In the genomic region with DNA sequence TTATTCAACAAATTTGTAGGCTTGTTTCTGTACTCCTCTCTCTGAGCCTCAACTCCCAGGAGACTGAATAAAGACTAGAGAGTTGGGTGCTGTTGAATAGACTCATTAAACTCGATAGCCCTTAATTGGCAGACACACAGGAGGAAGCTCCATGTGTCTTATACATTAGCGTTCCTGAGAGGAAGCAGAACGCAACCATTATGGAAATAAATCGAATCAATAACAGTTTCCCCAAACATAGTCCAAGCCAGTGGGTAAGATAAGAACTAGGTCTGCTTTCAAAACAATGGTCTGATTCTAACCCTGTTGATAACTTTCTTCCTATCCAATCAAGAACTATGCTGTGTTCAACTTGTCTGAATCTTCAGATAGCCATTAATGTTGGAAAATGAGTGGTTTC, we compare ENCODE assay signal across 25 cellular contexts.
"Had no signal": no experiment of that assay in that cellular context is flagged by ENCODE, and none has a peak within 500 bp of the region (broad histone marks: within the 10 kb centered on the region; RNA-seq: fewer than 3 reads in every experiment).

No MANE protein-coding gene starts in this region.

- FAIRE-seq: bronchial epithelial cell had no signal

- H3K4me3 ChIP-seq: body of pancreas, Peyer's patch, SJCRH30 had no signal

- H3K36me3 ChIP-seq: Peyer's patch, SJCRH30 had no signal

- H3K27ac Mint-ChIP-seq: activated B cell treated with CpG ODN at 0.5 μM for 24 hours; activated CD4-positive, alpha-beta T cell treated with anti-CD3 and anti-CD28 coated beads, Interleukin-2, amount 10 ng/mL, durations not matched to agents 24 days and 14 days; activated naive CD4-positive, alpha-beta T cell treated with anti-CD3 and anti-CD28 coated beads, Interleukin-2, amount 50 U/mL, for 24 hours; activated T-cell treated with anti-CD3 and anti-CD28 coated beads, Interleukin-2, amount 50 U/mL, for 24 hours; activated T-helper 1 cell treated with anti-CD3 and anti-CD28 coated beads, Interleukin-12 subunit alpha, Interleukin-12 subunit beta, Interleukin-2, Interleukin-4 antibody, amounts not matched to agents 30 ng/mL and 10 ng/mL and 1 ng/mL, durations not matched to agents 14 hours and 24 hours and 36 hours had no signal

- H3K27me3 ChIP-seq: body of pancreas, Peyer's patch, SJCRH30 had no signal

- DNase-seq: activated B cell treated with CpG ODN at 0.5 μM for 24 hours; activated CD4-positive, alpha-beta T cell treated with anti-CD3 and anti-CD28 coated beads for 1 hour; activated CD4-positive, alpha-beta T cell treated with anti-CD3 and anti-CD28 coated beads, Interleukin-2, amount 10 ng/mL, durations not matched to agents 24 days and 14 days; activated CD4-positive, alpha-beta T cell treated with anti-CD3 and anti-CD28 coated beads, Interleukin-2, amount 50 U/mL, for 48 hours; activated CD8-positive, alpha-beta memory T cell treated with anti-CD3 and anti-CD28 coated beads, Interleukin-2, amount 10 ng/mL, durations not matched to agents 7 days and 5 days; activated effector memory CD4-positive, alpha-beta T cell treated with Interleukin-2 at 50 U/mL for 16 hours; activated naive CD4-positive, alpha-beta T cell; activated T-cell treated with anti-CD3 and anti-CD28 coated beads, Interleukin-2, amount 50 U/mL, for 24 hours; aorta; body of pancreas; MM.1S; NCI-H1105 treated with DMSO at 0.1 percent for 48 hours; NCI-H2029 treated with DMSO at 0.1 percent for 48 hours; NCI-H2171; NCI-H446 treated with DMSO at 0.1 percent for 48 hours; NCI-H524 treated with DMSO at 0.1 percent for 48 hours; Peyer's patch; Right ventricle myocardium superior; SJCRH30; T-helper 17 cell; T-helper 9 cell had no signal

- H3K27me3 Mint-ChIP-seq: activated CD4-positive, alpha-beta T cell treated with anti-CD3 and anti-CD28 coated beads, Interleukin-2, amount 10 ng/mL, durations not matched to agents 24 days and 14 days; activated CD8-positive, alpha-beta memory T cell treated with anti-CD3 and anti-CD28 coated beads, Interleukin-2, amount 10 ng/mL, durations not matched to agents 7 days and 5 days; activated naive CD4-positive, alpha-beta T cell treated with anti-CD3 and anti-CD28 coated beads, Interleukin-2, amount 50 U/mL, for 24 hours; activated T-cell treated with anti-CD3 and anti-CD28 coated beads, Interleukin-2, amount 50 U/mL, for 24 hours; T-helper 17 cell had no signal

- H3K9me3 Mint-ChIP-seq: activated B cell treated with CpG ODN at 0.5 μM for 24 hours; activated naive CD4-positive, alpha-beta T cell treated with anti-CD3 and anti-CD28 coated beads, Interleukin-2, amount 50 U/mL, for 24 hours; activated T-helper 1 cell treated with anti-CD3 and anti-CD28 coated beads, Interleukin-12 subunit alpha, Interleukin-12 subunit beta, Interleukin-2, Interleukin-4 antibody, amounts not matched to agents 30 ng/mL and 10 ng/mL and 1 ng/mL, durations not matched to agents 14 hours and 24 hours and 36 hours had no signal

- H3K4me1 ChIP-seq: body of pancreas, Peyer's patch had no signal

- H3K9me3 ChIP-seq: body of pancreas, Peyer's patch, SJCRH30 had no signal

- ATAC-seq: activated CD8-positive, alpha-beta memory T cell treated with anti-CD3 and anti-CD28 coated beads, Interleukin-2, amount 10 ng/mL, durations not matched to agents 7 days and 5 days; body of pancreas had no signal

- H3K4me3 Mint-ChIP-seq: activated B cell treated with CpG ODN at 0.5 μM for 24 hours; activated CD4-positive, alpha-beta T cell treated with anti-CD3 and anti-CD28 coated beads, Interleukin-2, amount 10 ng/mL, durations not matched to agents 24 days and 14 days; activated CD8-positive, alpha-beta memory T cell treated with anti-CD3 and anti-CD28 coated beads, Interleukin-2, amount 10 ng/mL, durations not matched to agents 7 days and 5 days; activated T-cell treated with anti-CD3 and anti-CD28 coated beads, Interleukin-2, amount 50 U/mL, for 24 hours; activated T-helper 1 cell treated with anti-CD3 and anti-CD28 coated beads, Interleukin-12 subunit alpha, Interleukin-12 subunit beta, Interleukin-2, Interleukin-4 antibody, amounts not matched to agents 30 ng/mL and 10 ng/mL and 1 ng/mL, durations not matched to agents 14 hours and 24 hours and 36 hours had no signal

- H3K27ac ChIP-seq: body of pancreas, Peyer's patch, RWPE1, SJCRH30 had no signal

- H3K36me3 Mint-ChIP-seq: activated naive CD4-positive, alpha-beta T cell treated with anti-CD3 and anti-CD28 coated beads, Interleukin-2, amount 50 U/mL, for 24 hours had no signal
